ENCODE assay signal across 16 cellular contexts in the genomic region with DNA sequence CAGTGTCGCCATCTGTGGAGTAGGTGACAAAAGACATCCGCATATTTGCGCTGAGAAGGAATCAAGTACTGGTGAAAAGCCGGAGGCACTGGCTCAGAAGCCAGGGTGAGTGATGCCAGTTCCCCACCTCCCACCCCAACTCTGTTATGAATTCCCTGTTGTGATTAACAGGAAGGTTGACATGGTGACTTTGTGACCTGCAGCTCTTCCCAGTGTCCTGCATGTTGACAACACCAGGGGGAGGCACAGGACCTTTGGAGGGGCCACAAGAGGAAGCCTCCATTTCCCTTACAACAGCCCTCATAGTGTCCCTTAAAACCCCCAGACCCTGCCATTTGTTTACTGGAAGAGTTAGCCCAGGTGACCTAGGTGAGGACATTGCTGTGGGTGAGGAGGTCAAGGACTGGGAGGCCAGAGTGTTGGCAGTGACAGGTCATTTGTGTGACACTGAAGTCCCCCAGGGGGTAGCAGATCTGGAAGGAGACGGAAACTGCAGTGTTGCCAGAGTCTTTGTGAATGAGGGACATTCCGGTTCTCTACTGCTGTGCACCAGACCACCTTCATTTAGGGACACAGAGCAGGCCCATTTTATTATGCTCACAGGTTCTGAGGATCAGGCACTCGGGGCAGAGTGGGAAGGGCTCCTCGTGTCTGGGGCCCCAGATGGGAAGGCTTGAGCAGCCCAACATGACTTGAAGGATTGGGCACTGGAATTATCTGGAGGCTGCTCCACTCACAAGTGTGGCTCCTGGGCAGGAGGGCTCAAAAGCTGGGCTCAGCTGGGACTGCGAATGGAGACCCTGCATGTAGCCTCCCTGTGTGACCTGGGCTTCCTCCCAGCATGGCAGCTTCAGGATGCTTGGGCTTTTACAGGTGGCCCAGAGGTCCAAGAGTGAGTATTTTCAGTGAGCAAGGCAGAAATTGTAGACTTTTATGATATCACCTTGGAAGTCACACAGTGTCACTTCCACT. TPM values are rescaled to one million over a fixed set of nuclear protein-coding genes. Genes with fewer than 3 reads are reported as not detected.
DNase-seq lines count a peak whose midpoint lies in the region; ATAC-seq and TF ChIP-seq lines count a peak whose summit lies in the region.
"Had no signal": no experiment of that assay in that cellular context is flagged by ENCODE, and none has a peak within 500 bp of the region (broad histone marks: within the 10 kb centered on the region; RNA-seq: fewer than 3 reads in every experiment).

No MANE protein-coding gene starts in this region.

- H3K9me3 ChIP-seq in OCI-LY7 (ENCODE audit: low read length) (no peaks in the 10 kb centered on the region), testis (no peaks in the 10 kb centered on the region)
- H3K9me3 ChIP-seq: HAP-1, thyroid gland had no signal

- H2AFZ ChIP-seq in OCI-LY7 (ENCODE audit: low read length), result no peak overlapping the region

- peaks cover 5% of the 10 kb centered on the region for H3K79me2 ChIP-seq in OCI-LY7 (ENCODE audit: insufficient read depth, low read depth, low read length)

- peaks cover 40% of the 10 kb centered on the region for H3K4me1 ChIP-seq in OCI-LY7 (ENCODE audit: insufficient read depth, low read length, poor library complexity, severe bottlenecking)
- H3K4me1 ChIP-seq in testis, result peaks cover 3% of the 10 kb centered on the region
- H3K4me1 ChIP-seq: HAP-1, thyroid gland had no signal

- TF ChIP-seq POLR2A in testis (IDR thresholded peaks at IDR 0.05), result no peak

- no peaks in the 10 kb centered on the region for H3K36me3 ChIP-seq in OCI-LY7 (ENCODE audit: insufficient read depth, low read length)
- no peaks in the 10 kb centered on the region for H3K36me3 ChIP-seq in testis (ENCODE audit: low read depth, missing control alignments)
- H3K36me3 ChIP-seq: HAP-1, thyroid gland had no signal

- H3K27ac ChIP-seq in OCI-LY7 (ENCODE audit: low read depth, low read length, poor library complexity, severe bottlenecking) (no peak overlapping the region), testis (no peak overlapping the region)
- H3K27ac ChIP-seq: dorsolateral prefrontal cortex, KMS-11, thyroid gland had no signal

- intact Hi-C loops in OCI-LY7 (cut with micrococcal nuclease; ENCODE audit: unreplicated experiment), result no loop called here
- intact Hi-C loops in testis (cut with DNase I; ENCODE audit: low total_unique reads), result no loop called here

- H3K27me3 ChIP-seq in testis, result no peaks in the 10 kb centered on the region
- H3K27me3 ChIP-seq: dorsolateral prefrontal cortex, thyroid gland had no signal

- no peaks in the 10 kb centered on the region for H4K20me1 ChIP-seq in OCI-LY7 (ENCODE audit: insufficient read depth, low read length)

- 90 to 92% methylated on average over 8 to 9 of the region's 9 CpGs for WGBS in testis, 2 donors

- POLR2A ChIA-PET in OCI-LY7 (lab: Charles Lee), result interaction anchor here (0.6 kb wide), 1 partner anchor 266 kb away, joined by 4 read pairs; no protein-coding TSS in a partner anchor

- TF ChIP-seq CTCF in OCI-LY7 (conservative IDR thresholded peaks at IDR 0.05; ENCODE audit: low read length) (peak; percentile 63), testis (IDR thresholded peaks at IDR 0.05) (no peak)

- CTCF ChIA-PET in OCI-LY7 (lab: Charles Lee; ENCODE audit: unreplicated experiment), result interaction anchor here (0.6 kb wide), 2 partner anchors 26 to 181 kb away, joined by 3 to 13 read pairs; no protein-coding TSS in a partner anchor

- BruUV-seq in OCI-LY7 (replicated peaks; lab: Mats Ljungman, UMichigan), result no TSS peak

- peak; percentile 27 for ATAC-seq in esophagus mucosa
- no peak for ATAC-seq in GM21390 (IDR thresholded peaks at IDR 0.05; ENCODE audit: unreplicated experiment)

- peak; percentile 2 for DNase-seq in activated naive CD4-positive, alpha-beta T cell treated with Interleukin-2 at 50 U/mL for 16 hours
- DNase-seq in activated naive CD4-positive, alpha-beta T cell treated with anti-CD3 and anti-CD28 coated beads, Interleukin-2, amount 50 U/mL, for 16 hours, result no peak
- DNase-seq in OCI-LY7 (ENCODE audit: low spot score), result no peak
- peak; percentile 15 for DNase-seq in testis
- DNase-seq in stimulated activated CD4-positive, alpha-beta T cell treated with anti-CD3 and anti-CD28 coated beads, Interleukin-15, amount 100 ng/mL, for 24 hours, result no peak
- DNase-seq in NCI-H524 treated with DMSO at 0.1 percent for 48 hours (lab: John Stamatoyannopoulos, UW), result no peak
- DNase-seq: NCI-H226, SHP77, thyroid gland had no signal

- no peak overlapping the region for H3K4me2 ChIP-seq in OCI-LY7 (ENCODE audit: low read length)
- H3K4me2 ChIP-seq: KMS-11 had no signal

- no peaks in the 10 kb centered on the region for H3K9me2 ChIP-seq in OCI-LY7 (ENCODE audit: insufficient read depth, low read length)

- H3K4me3 ChIP-seq in OCI-LY7 (ENCODE audit: low read depth, low read length, poor library complexity, severe bottlenecking) (no peak overlapping the region), testis (no peak overlapping the region)
- H3K4me3 ChIP-seq: dorsolateral prefrontal cortex, HAP-1, thyroid gland had no signal

RNA-seq across cellular contexts. Expression of a gene that starts 13.0 kb away (rescaled TPM):
- total RNA-seq in OCI-LY7 (2014; rRNA removed; shearing (Covaris generic)), result not detected in 2 replicates
- 0.95 TPM in 1 of 2 replicates, not detected in the other for total RNA-seq in OCI-LY7 (2022)
- not detected for total RNA-seq in esophagus mucosa
- 10 to 100 TPM; 10.7 to 26.5 TPM for total RNA-seq in testis
- polyA plus RNA-seq in testis (ENCODE audit: insufficient read depth, low read depth, low replicate concordance), result 23.7 TPM
- total RNA-seq: lung microvascular endothelial cell, pulmonary artery endothelial cell, thyroid gland had no signal

Comparison
In these comparisons a context has a peak if more than half of its experiments do, and no peak if none do; other contexts are left out.
1. DNase-seq: peak in activated naive CD4-positive, alpha-beta T cell treated with Interleukin-2 at 50 U/mL for 16 hours (single experiment) and testis (single experiment); none in activated naive CD4-positive, alpha-beta T cell treated with anti-CD3 and anti-CD28 coated beads, Interleukin-2, amount 50 U/mL, for 16 hours (single experiment), OCI-LY7 (single experiment), stimulated activated CD4-positive, alpha-beta T cell treated with anti-CD3 and anti-CD28 coated beads, Interleukin-15, amount 100 ng/mL, for 24 hours (single experiment) and NCI-H524 treated with DMSO at 0.1 percent for 48 hours (single experiment).
2. RNA of a gene that starts 13.0 kb away (total RNA-seq): 10.7 to 26.5 TPM in testis; 0.95 TPM in OCI-LY7 and not detected in esophagus mucosa (single experiment); every median in the first group is over 4 times any median in the second.